In the genomic region with DNA sequence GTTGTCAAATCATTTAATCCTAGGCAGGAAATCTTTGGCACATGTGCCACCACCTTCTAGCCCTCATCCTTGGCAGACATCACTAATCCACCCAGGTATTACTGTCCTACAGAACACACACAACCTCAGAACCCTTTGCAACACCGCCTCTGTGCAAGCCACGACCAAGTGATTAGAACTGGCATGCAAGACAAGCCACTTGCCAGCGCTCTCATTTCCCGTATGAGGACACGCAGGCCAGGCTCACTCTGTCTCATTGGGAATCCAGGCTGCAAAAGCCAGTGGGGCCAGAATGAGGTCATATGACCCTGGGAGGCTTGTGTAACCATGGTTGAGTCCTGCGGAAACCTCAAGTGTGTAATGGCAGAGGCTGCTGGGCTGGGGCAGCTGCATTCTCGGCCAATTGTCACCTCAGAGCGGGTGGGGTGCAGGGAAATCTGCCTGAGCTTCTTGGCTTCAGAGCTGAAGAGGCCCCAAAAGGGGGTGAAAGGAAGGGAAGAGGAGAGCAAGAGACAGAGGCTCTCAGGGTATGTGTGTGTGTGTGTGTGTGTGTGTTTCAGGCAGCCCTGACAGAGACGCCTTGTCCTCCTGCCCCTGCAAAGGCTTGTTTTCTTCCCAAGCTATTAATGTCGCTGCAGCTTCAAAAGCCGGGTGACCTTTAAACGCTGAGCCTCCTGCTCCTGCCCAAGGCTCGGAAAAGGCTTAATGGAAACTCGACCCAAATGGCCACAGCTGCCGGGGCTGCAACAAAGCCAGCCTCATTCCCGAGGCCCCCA, we compare ENCODE assay signal across 1 cellular context.
TF ChIP-seq lines count a peak whose summit lies in the region.

No MANE protein-coding gene starts in this region.

TF ChIP-seq in SK-N-SH, 30 proteins besides CTCF, POLR2A, EP300 and RAD21 (continued from another document):
- TF ChIP-seq PBX3 (IDR thresholded peaks at IDR 0.05) (peak; percentile 43; the same call in 1 of the 2 replicates), TAF1 (IDR thresholded peaks at IDR 0.05; ENCODE audit: borderline replicate concordance, low read depth, low read length) (peak; percentile 59; the same call in 1 of the 2 replicates), FOXJ3 (CRISPR knock-in tag; IDR thresholded peaks at IDR 0.05) (no peak), CHD2 (IDR thresholded peaks at IDR 0.05; ENCODE audit: low read length, partially characterized antibody) (no peak), JUND (IDR thresholded peaks at IDR 0.05) (no peak; the same call in 1 of the 2 replicates), RFX5 (IDR thresholded peaks at IDR 0.05; ENCODE audit: low read length) (no peak), ELF1 (IDR thresholded peaks at IDR 0.05) (peak; percentile 39; the same call in 1 of the 2 replicates), MEF2A (IDR thresholded peaks at IDR 0.05; ENCODE audit: borderline replicate concordance, low read depth) (no peak), RXRA (IDR thresholded peaks at IDR 0.05; ENCODE audit: borderline replicate concordance, low read depth) (peak; percentile 81; the same call in 1 of the 2 replicates), FOXM1 (IDR thresholded peaks at IDR 0.05; ENCODE audit: low read depth) (peak; percentile 80; the same call in 1 of the 2 replicates), TEAD4 (IDR thresholded peaks at IDR 0.05; ENCODE audit: borderline replicate concordance, insufficient read depth) (no peak; the same call in 1 of the 2 replicates), FOSL2 (IDR thresholded peaks at IDR 0.05; ENCODE audit: borderline replicate concordance, low read depth) (peak; percentile 61; the same call in 1 of the 2 replicates), SIN3A (IDR thresholded peaks at IDR 0.05; ENCODE audit: borderline replicate concordance, low read depth, low read length) (0 out of 2 replicates have a peak, but pooled peaks have one; percentile 27), NFIC (IDR thresholded peaks at IDR 0.05; ENCODE audit: borderline replicate concordance) (peak; percentile 77), TCF12 (IDR thresholded peaks at IDR 0.05) (peak; percentile 86), YY1 (IDR thresholded peaks at IDR 0.05; ENCODE audit: low read depth) (peak; percentile 64; the same call in 1 of the 2 replicates), IRF3 (IDR thresholded peaks at IDR 0.05; ENCODE audit: low read depth, low read length) (no peak), POLR2AphosphoS5 (IDR thresholded peaks at IDR 0.05; ENCODE audit: low read depth, low read length) (no peak; the same call in 1 of the 2 replicates), EZH2phosphoT487 (IDR thresholded peaks at IDR 0.05; ENCODE audit: borderline replicate concordance, low read depth) (no peak), USF2 (IDR thresholded peaks at IDR 0.05; ENCODE audit: borderline replicate concordance, low read depth, low read length) (no peak), NRF1 (IDR thresholded peaks at IDR 0.05; ENCODE audit: low read depth, low read length) (no peak), SMC3 (IDR thresholded peaks at IDR 0.05; ENCODE audit: low read depth, low read length) (no peak; the same call in 1 of the 2 replicates), GATA2 (CRISPR knock-in tag; IDR thresholded peaks at IDR 0.05) (no peak), MXI1 (IDR thresholded peaks at IDR 0.05; ENCODE audit: low read depth, low read length) (no peak)
- TF ChIP-seq, protein P1, sequence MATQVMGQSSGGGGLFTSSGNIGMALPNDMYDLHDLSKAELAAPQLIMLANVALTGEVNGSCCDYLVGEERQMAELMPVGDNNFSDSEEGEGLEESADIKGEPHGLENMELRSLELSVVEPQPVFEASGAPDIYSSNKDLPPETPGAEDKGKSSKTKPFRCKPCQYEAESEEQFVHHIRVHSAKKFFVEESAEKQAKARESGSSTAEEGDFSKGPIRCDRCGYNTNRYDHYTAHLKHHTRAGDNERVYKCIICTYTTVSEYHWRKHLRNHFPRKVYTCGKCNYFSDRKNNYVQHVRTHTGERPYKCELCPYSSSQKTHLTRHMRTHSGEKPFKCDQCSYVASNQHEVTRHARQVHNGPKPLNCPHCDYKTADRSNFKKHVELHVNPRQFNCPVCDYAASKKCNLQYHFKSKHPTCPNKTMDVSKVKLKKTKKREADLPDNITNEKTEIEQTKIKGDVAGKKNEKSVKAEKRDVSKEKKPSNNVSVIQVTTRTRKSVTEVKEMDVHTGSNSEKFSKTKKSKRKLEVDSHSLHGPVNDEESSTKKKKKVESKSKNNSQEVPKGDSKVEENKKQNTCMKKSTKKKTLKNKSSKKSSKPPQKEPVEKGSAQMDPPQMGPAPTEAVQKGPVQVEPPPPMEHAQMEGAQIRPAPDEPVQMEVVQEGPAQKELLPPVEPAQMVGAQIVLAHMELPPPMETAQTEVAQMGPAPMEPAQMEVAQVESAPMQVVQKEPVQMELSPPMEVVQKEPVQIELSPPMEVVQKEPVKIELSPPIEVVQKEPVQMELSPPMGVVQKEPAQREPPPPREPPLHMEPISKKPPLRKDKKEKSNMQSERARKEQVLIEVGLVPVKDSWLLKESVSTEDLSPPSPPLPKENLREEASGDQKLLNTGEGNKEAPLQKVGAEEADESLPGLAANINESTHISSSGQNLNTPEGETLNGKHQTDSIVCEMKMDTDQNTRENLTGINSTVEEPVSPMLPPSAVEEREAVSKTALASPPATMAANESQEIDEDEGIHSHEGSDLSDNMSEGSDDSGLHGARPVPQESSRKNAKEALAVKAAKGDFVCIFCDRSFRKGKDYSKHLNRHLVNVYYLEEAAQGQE (IDR thresholded peaks at IDR 0.05; ENCODE audit: low read depth, low read length): peak; percentile 60; the same call in 1 of the 2 replicates
- TF ChIP-seq, protein P2, sequence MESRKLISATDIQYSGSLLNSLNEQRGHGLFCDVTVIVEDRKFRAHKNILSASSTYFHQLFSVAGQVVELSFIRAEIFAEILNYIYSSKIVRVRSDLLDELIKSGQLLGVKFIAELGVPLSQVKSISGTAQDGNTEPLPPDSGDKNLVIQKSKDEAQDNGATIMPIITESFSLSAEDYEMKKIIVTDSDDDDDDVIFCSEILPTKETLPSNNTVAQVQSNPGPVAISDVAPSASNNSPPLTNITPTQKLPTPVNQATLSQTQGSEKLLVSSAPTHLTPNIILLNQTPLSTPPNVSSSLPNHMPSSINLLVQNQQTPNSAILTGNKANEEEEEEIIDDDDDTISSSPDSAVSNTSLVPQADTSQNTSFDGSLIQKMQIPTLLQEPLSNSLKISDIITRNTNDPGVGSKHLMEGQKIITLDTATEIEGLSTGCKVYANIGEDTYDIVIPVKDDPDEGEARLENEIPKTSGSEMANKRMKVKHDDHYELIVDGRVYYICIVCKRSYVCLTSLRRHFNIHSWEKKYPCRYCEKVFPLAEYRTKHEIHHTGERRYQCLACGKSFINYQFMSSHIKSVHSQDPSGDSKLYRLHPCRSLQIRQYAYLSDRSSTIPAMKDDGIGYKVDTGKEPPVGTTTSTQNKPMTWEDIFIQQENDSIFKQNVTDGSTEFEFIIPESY (IDR thresholded peaks at IDR 0.05; ENCODE audit: borderline replicate concordance, low read depth): no peak; the same call in 1 of the 2 replicates
- TF ChIP-seq, protein P3, sequence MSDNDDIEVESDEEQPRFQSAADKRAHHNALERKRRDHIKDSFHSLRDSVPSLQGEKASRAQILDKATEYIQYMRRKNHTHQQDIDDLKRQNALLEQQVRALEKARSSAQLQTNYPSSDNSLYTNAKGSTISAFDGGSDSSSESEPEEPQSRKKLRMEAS (IDR thresholded peaks at IDR 0.05; ENCODE audit: low read depth): peak; percentile 69
